ENCODE assay signal across 27 cellular contexts in genomic region chr4:1315838-1316536, GRCh38. TPM values are rescaled to one million over a fixed set of nuclear protein-coding genes. Genes with fewer than 3 reads are reported as not detected.
DNase-seq lines count a peak whose midpoint lies in the region; ATAC-seq and TF ChIP-seq lines count a peak whose summit lies in the region.
"Had no signal": no experiment of that assay in that cellular context is flagged by ENCODE, and none has a peak within 500 bp of the region (broad histone marks: within the 10 kb centered on the region; RNA-seq: fewer than 3 reads in every experiment).

No MANE protein-coding gene starts in this region.

- no peaks in the 10 kb centered on the region for H3K27me3 Mint-ChIP-seq in activated naive CD8-positive, alpha-beta T cell
- no peaks in the 10 kb centered on the region for H3K27me3 Mint-ChIP-seq in stimulated activated naive CD8-positive, alpha-beta T cell treated with anti-CD3 and anti-CD28 coated beads, Interleukin-15, amount 100 ng/mL, for 72 hours

- no peak overlapping the region for H3K4me3 Mint-ChIP-seq in activated naive CD8-positive, alpha-beta T cell
- H3K4me3 Mint-ChIP-seq in stimulated activated naive CD8-positive, alpha-beta T cell treated with anti-CD3 and anti-CD28 coated beads, Interleukin-15, amount 100 ng/mL, for 72 hours, result peak overlapping the region in 1 of 2 donors; percentile 68
- H3K4me3 Mint-ChIP-seq: nephron progenitor cell had no signal

- POLR2A ChIA-PET in RWPE1 (lab: Yijun Ruan, JAX; ENCODE audit: low non-redundant PET), result no interaction called here

- CTCF ChIA-PET in RWPE1 (lab: Yijun Ruan, JAX), result interaction anchor here (0.5 kb wide), 1 partner anchor 21 kb away, joined by 3 read pairs; no protein-coding TSS in a partner anchor

- H3K9me3 Mint-ChIP-seq in activated naive CD8-positive, alpha-beta T cell (ENCODE audit: low read depth), result no peaks in the 10 kb centered on the region
- no peaks in the 10 kb centered on the region for H3K9me3 Mint-ChIP-seq in stimulated activated naive CD8-positive, alpha-beta T cell treated with anti-CD3 and anti-CD28 coated beads, Interleukin-15, amount 100 ng/mL, for 72 hours

- peaks cover 13% of the 10 kb centered on the region for H3K4me1 Mint-ChIP-seq in activated naive CD8-positive, alpha-beta T cell (ENCODE audit: low read depth)
- peaks cover 40% of the 10 kb centered on the region for H3K4me1 Mint-ChIP-seq in stimulated activated naive CD8-positive, alpha-beta T cell treated with anti-CD3 and anti-CD28 coated beads, Interleukin-15, amount 100 ng/mL, for 72 hours

- intact Hi-C loops in Right ventricle myocardium inferior (cut with DNase I), result no loop called here
- intact Hi-C loops in left ventricle myocardium superior (cut with micrococcal nuclease), result no loop called here

- DNase-seq in Right ventricle myocardium inferior (ENCODE audit: missing footprints) (peak; percentile 30), left ventricle myocardium superior (no peak), RWPE1 (ENCODE audit: low spot score) (no peak), HCEC 1CT (no peak)
- no peak for DNase-seq in stimulated activated naive CD8-positive, alpha-beta T cell treated with anti-CD3 and anti-CD28 coated beads, Interleukin-15, amount 100 ng/mL, for 72 hours
- DNase-seq: colonic mucosa; DMS 273 treated with DMSO at 0.1 percent for 48 hours; foreskin melanocyte; left ventricle myocardium inferior; midbrain; NCI-H1105 treated with DMSO at 0.1 percent for 48 hours; NCI-H2029 treated with DMSO at 0.1 percent for 48 hours; NCI-H2227 treated with DMSO at 0.1 percent for 48 hours; NCI-H69; nephron progenitor cell; stimulated activated CD4-positive, alpha-beta T cell treated with anti-CD3 and anti-CD28 coated beads, Interleukin-12 subunit alpha, Interleukin-12 subunit beta, amount 100 ng/mL, for 4 hours; stimulated activated CD4-positive, alpha-beta T cell treated with anti-CD3 and anti-CD28 coated beads, Interleukin-4, amount 100 ng/mL, for 4 hours; stimulated activated naive CD4-positive, alpha-beta T cell treated with Interleukin-2 at 50 U/mL for 16 hours; WERI-Rb-1 had no signal

- TF ChIP-seq CTCF in RWPE1 (conservative IDR thresholded peaks at IDR 0.05; ENCODE audit: low read depth), result no peak

- H3K27ac ChIP-seq in RWPE1, result peak overlapping the region; percentile 29
- H3K27ac ChIP-seq: colonic mucosa, hepatocyte, left ventricle myocardium inferior, parathyroid adenoma, tibial nerve, WERI-Rb-1 had no signal

- peaks cover 5% of the 10 kb centered on the region for H3K36me3 Mint-ChIP-seq in activated naive CD8-positive, alpha-beta T cell

- ATAC-seq in Right ventricle myocardium inferior (no peak), left ventricle myocardium superior (no peak), HG02981 (IDR thresholded peaks at IDR 0.05; ENCODE audit: unreplicated experiment) (no peak)
- peak; percentile 32 for ATAC-seq in stimulated activated naive CD8-positive, alpha-beta T cell treated with anti-CD3 and anti-CD28 coated beads, Interleukin-15, amount 100 ng/mL, for 72 hours
- ATAC-seq: esophagus mucosa, HCT116, right cardiac atrium had no signal

- H3K27ac Mint-ChIP-seq in activated naive CD8-positive, alpha-beta T cell, result peak overlapping the region; percentile 72
- H3K27ac Mint-ChIP-seq in stimulated activated naive CD8-positive, alpha-beta T cell treated with anti-CD3 and anti-CD28 coated beads, Interleukin-15, amount 100 ng/mL, for 72 hours, result peak overlapping the region; percentile 69 to 86
- H3K27ac Mint-ChIP-seq: nephron progenitor cell had no signal

RNA-seq across cellular contexts. Expression of gene MAEA, which starts 26.3 kb away (rescaled TPM):
- total RNA-seq in Right ventricle myocardium inferior (50.4 TPM), left ventricle myocardium superior (49.6 TPM)

RNA-seq across cellular contexts. Expression of gene UVSSA, which starts 31.0 kb away (rescaled TPM):
- total RNA-seq in Right ventricle myocardium inferior, result 6.5 TPM
- 5.9 TPM for total RNA-seq in left ventricle myocardium superior
